8 cellular contexts compared by ENCODE assay signal in the genomic region with DNA sequence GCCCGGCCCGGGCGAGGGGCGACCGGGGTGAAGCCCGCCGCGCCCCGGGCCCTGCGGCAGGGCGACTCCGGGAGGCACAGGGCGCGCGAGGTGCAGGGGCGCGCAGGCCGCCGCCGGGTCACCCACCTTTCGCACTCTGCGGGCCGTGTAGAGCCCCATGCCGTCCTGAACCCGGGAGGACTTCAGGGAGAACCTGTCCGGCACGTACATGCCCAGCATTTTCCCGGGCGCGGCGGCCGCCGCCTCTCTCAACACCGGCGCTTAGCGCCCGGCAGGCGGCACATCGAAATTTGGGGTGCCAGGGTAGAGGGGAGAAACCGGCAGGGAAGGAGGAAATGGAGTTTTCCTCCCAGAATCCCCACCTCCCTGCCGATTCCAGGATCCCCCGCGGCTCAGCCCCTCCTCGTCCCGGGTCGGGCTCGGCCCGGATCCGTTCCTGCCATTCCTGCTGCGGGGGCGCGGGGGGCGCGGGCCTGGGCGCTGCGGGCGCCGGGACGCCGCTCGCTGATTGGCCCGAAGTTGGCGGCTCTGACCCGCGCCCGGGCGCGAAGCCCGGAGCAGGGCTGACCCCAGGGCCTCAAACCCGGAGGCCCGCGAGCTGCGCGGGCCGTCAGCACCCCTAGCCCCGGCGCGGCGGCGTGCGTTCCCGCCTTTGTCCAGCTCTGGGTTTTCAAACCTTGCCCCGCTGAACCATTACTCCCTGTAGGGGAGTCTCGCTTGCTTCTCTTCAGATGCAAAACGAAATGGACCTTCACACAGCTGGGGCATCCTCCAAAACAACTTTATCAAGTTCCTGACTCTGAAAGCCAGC. TPM values are rescaled to one million over a fixed set of nuclear protein-coding genes. Genes with fewer than 3 reads are reported as not detected.
DNase-seq lines count a peak whose midpoint lies in the region; TF ChIP-seq lines count a peak whose summit lies in the region.

A gene (minus strand): TSS at position 337 of the 811 bp plus-strand sequence. CDS start 118 bp downstream, at position 219.

- no peaks in the 10 kb centered on the region for H4K20me1 ChIP-seq in hepatocyte (ENCODE audit: insufficient read depth, poor library complexity, severe bottlenecking)
- H4K20me1 ChIP-seq in Karpas-422 (ENCODE audit: insufficient read depth, low read depth, low read length) = no peaks in the 10 kb centered on the region

- peak within 1 kb of the TSS; percentile 80 for H3K4me2 ChIP-seq in hepatocyte
- H3K4me2 ChIP-seq in Karpas-422 (ENCODE audit: low read depth, low read length, poor library complexity, severe bottlenecking) = no peak within 1 kb of the TSS

- peaks cover 0 to 3% (median 0%) of the 10 kb centered on the region in 5 experiments for H3K9me3 Mint-ChIP-seq in brain

- H3K27ac Mint-ChIP-seq in brain = peak within 1 kb of the TSS; percentile 74 to 99 (median 97)

- H3K27me3 Mint-ChIP-seq in brain = peaks cover 17% of the 10 kb centered on the region

- peaks cover 25% of the 10 kb centered on the region for H3K79me2 ChIP-seq in hepatocyte
- H3K79me2 ChIP-seq in Karpas-422 (ENCODE audit: low read length) = no peaks in the 10 kb centered on the region

- peaks cover 21% of the 10 kb centered on the region for H3K4me1 ChIP-seq in hepatocyte (ENCODE audit: insufficient read depth)
- peaks cover 8% of the 10 kb centered on the region for H3K4me1 ChIP-seq in Karpas-422 (ENCODE audit: low read length)

- H3K36me3 ChIP-seq in SK-N-MC (ENCODE audit: insufficient read depth, low read length) (no peaks in the 10 kb centered on the region), hepatocyte (replicated peaks; ENCODE audit: insufficient read depth, low read depth) (no peaks in the 10 kb centered on the region), Karpas-422 (ENCODE audit: insufficient read depth, low read length) (no peaks in the 10 kb centered on the region)

- H3K36me3 Mint-ChIP-seq in brain = no peaks in the 10 kb centered on the region

- H3K4me3 ChIP-seq in SK-N-MC = peak within 1 kb of the TSS; percentile 87
- H3K4me3 ChIP-seq in hepatocyte = peak within 1 kb of the TSS; percentile 50
- no peak within 1 kb of the TSS for H3K4me3 ChIP-seq in Karpas-422 (ENCODE audit: low read length)

- H3K27ac ChIP-seq in SK-N-MC (no peak within 1 kb of the TSS), hepatocyte (peak within 1 kb of the TSS; percentile 93), Karpas-422 (ENCODE audit: low read length) (no peak within 1 kb of the TSS)

- H3K9me3 ChIP-seq in SK-N-MC (ENCODE audit: low read depth, low read length) (no peaks in the 10 kb centered on the region), hepatocyte (ENCODE audit: low read depth) (no peaks in the 10 kb centered on the region), Karpas-422 (ENCODE audit: low read length) (no peaks in the 10 kb centered on the region)

- TF ChIP-seq CTCF in brain (conservative IDR thresholded peaks at IDR 0.05) (peak in 1 of 2 experiments; percentile 58), hepatocyte (IDR thresholded peaks at IDR 0.05; ENCODE audit: poor library complexity) (peak; percentile 11)

- peak within 1 kb of the TSS; percentile 69 for H3K9ac ChIP-seq in SK-N-MC (ENCODE audit: insufficient read length)
- H3K9ac ChIP-seq in Karpas-422 (ENCODE audit: low read length) = no peak within 1 kb of the TSS

- H2AFZ ChIP-seq in hepatocyte = peak within 1 kb of the TSS; percentile 97
- no peak within 1 kb of the TSS for H2AFZ ChIP-seq in Karpas-422 (ENCODE audit: low read length)

- peak; percentile 37 for DNase-seq in SKM-1 treated with dmso at 0.1 percent for 144 hours (lab: John Stamatoyannopoulos, UW; ENCODE audit: unreplicated experiment)
- DNase-seq in SKM-1 (lab: John Stamatoyannopoulos, UW; ENCODE audit: unreplicated experiment) = no peak
- DNase-seq in SK-N-MC (ENCODE audit: low read depth, low spot score) = no peak
- DNase-seq in hepatocyte (ENCODE audit: low spot score) = peak; percentile 68
- DNase-seq in posterior cingulate gyrus = peak in 9 of 10 donors; percentile 14 to 89 (median 38)
- DNase-seq in Karpas-422 = no peak
- DNase-seq in NCI-H2227 treated with DMSO at 0.1 percent for 48 hours (lab: John Stamatoyannopoulos, UW) = no peak

- peaks cover 25% of the 10 kb centered on the region for H3K4me1 Mint-ChIP-seq in brain

- intact Hi-C loops in posterior cingulate gyrus (cut with DNase I) = no loop called here

- no peaks in the 10 kb centered on the region for H3K9me2 ChIP-seq in hepatocyte (replicated peaks; ENCODE audit: insufficient read depth)
- no peaks in the 10 kb centered on the region for H3K9me2 ChIP-seq in Karpas-422 (replicated peaks; ENCODE audit: insufficient read depth, low read length)

- WGBS in hepatocyte (ENCODE audit: low lambda C conversion rate, missing lambda C conversion rate) = 2% methylated on average over 58 of the region's 85 CpGs

- H3K27me3 ChIP-seq in hepatocyte (no peaks in the 10 kb centered on the region), Karpas-422 (ENCODE audit: low read length) (no peaks in the 10 kb centered on the region)

- peak within 1 kb of the TSS; percentile 84 to 93 (median 90) for H3K4me3 Mint-ChIP-seq in brain

RNA-seq across cellular contexts. Expression of the gene that starts here (rescaled TPM):
- polyA plus RNA-seq in brain (ENCODE audit: insufficient read depth, low read depth, low replicate concordance) (0.48 TPM), hepatocyte (3.8 and 4.2 TPM in 2 replicates)
- 16.8 and 21.2 TPM in 2 replicates for total RNA-seq in hepatocyte
- total RNA-seq in Karpas-422 (2014; rRNA removed; shearing (Covaris generic); ENCODE audit: low replicate concordance) = 1.4 TPM in 1 of 2 replicates, not detected in the other

Comparison
In these comparisons a context has a peak if more than half of its experiments do, and no peak if none do; other contexts are left out.
1. DNase-seq: peak in SKM-1 treated with dmso at 0.1 percent for 144 hours (single experiment), hepatocyte (single experiment) and posterior cingulate gyrus (9 of 10); none in SKM-1 (single experiment), SK-N-MC (single experiment), Karpas-422 (single experiment) and NCI-H2227 treated with DMSO at 0.1 percent for 48 hours (single experiment).